Comparison of ENCODE assay signal across 1 cellular context in genomic region chr1:153977250-153978240, GRCh38.
A peak's percentile ranks its signal among the peaks of the same experiment; 100 is the strongest.
TF ChIP-seq lines count a peak whose summit lies in the region.

JTB (minus strand) TSS chr1:153977674; CDS start chr1:153977252, 422 bp downstream.

TF ChIP-seq in HepG2, 621 proteins besides CTCF, POLR2A, EP300 and RAD21 (continued from another document and continues in another):
- TF ChIP-seq TAF1 (CRISPR knock-in tag; IDR thresholded peaks at IDR 0.05) (peak; percentile 88), TSC22D2 (CRISPR knock-in tag; IDR thresholded peaks at IDR 0.05; ENCODE audit: borderline replicate concordance) (no peak; the same call in 1 of the 2 replicates), MTA3 (CRISPR knock-in tag; IDR thresholded peaks at IDR 0.05) (no peak), ZNF574 (CRISPR knock-in tag; IDR thresholded peaks at IDR 0.05) (peak; percentile 93), HNRNPLL (IDR thresholded peaks at IDR 0.05; ENCODE audit: low read depth, low read length, poor library complexity, severe bottlenecking) (peak; percentile 76), ZNF451 (CRISPR knock-in tag; IDR thresholded peaks at IDR 0.05) (peak; percentile 88), PHB2 (IDR thresholded peaks at IDR 0.05; ENCODE audit: partially characterized antibody) (no peak), ZNF333 (CRISPR knock-in tag; IDR thresholded peaks at IDR 0.05; ENCODE audit: borderline replicate concordance) (peak; percentile 90; the same call in 1 of the 2 replicates), ZNF883 (CRISPR knock-in tag; IDR thresholded peaks at IDR 0.05; ENCODE audit: not compliant biosample characterization) (peak; percentile 93), POLR2G (IDR thresholded peaks at IDR 0.05; ENCODE audit: low read depth, low read length) (peak; percentile 94), HIC2 (CRISPR knock-in tag; IDR thresholded peaks at IDR 0.05; ENCODE audit: low read depth) (peak; percentile 32; the same call in 1 of the 2 replicates), SMAD1 (CRISPR knock-in tag; IDR thresholded peaks at IDR 0.05; ENCODE audit: borderline replicate concordance, low read depth) (peak; percentile 81; the same call in 1 of the 2 replicates), ZIK1 (CRISPR knock-in tag; IDR thresholded peaks at IDR 0.05; ENCODE audit: borderline replicate concordance, low read depth) (peak; percentile 90), ZNF605 (CRISPR knock-in tag; IDR thresholded peaks at IDR 0.05) (peak; percentile 94), ZNF589 (CRISPR knock-in tag; conservative IDR thresholded peaks at IDR 0.05) (peak; percentile 30; the same call in 1 of the 2 replicates), ZNF839 (CRISPR knock-in tag; IDR thresholded peaks at IDR 0.05; ENCODE audit: borderline replicate concordance) (no peak), ZNF7 (CRISPR knock-in tag; IDR thresholded peaks at IDR 0.05) (no peak), ZNF547 (CRISPR knock-in tag; IDR thresholded peaks at IDR 0.05) (peak; percentile 78; the same call in 1 of the 2 replicates), POGZ (CRISPR knock-in tag; IDR thresholded peaks at IDR 0.05) (peak; percentile 36), ZNF225 (CRISPR knock-in tag; IDR thresholded peaks at IDR 0.05) (peak; percentile 53; the same call in 1 of the 2 replicates), MIER3 (CRISPR knock-in tag; IDR thresholded peaks at IDR 0.05; ENCODE audit: borderline replicate concordance) (peak; percentile 43; the same call in 1 of the 2 replicates), IKZF4 (CRISPR knock-in tag; IDR thresholded peaks at IDR 0.05; ENCODE audit: borderline replicate concordance, low read depth, not compliant biosample characterization) (peak; percentile 95), KAT8 (CRISPR knock-in tag; IDR thresholded peaks at IDR 0.05) (peak; percentile 90), CENPBD1 (CRISPR knock-in tag; IDR thresholded peaks at IDR 0.05; ENCODE audit: borderline replicate concordance, low read depth) (no peak), ZNF709 (CRISPR knock-in tag; IDR thresholded peaks at IDR 0.05) (peak; percentile 92), ZNF564 (CRISPR knock-in tag; IDR thresholded peaks at IDR 0.05) (0 out of 2 replicates have a peak, but pooled peaks have one; percentile 34), KDM2A (CRISPR knock-in tag; IDR thresholded peaks at IDR 0.05; ENCODE audit: borderline replicate concordance, low read depth) (peak; percentile 93), ZZZ3 (CRISPR knock-in tag; IDR thresholded peaks at IDR 0.05; ENCODE audit: borderline replicate concordance) (no peak; the same call in 1 of the 2 replicates), ZNF441 (CRISPR knock-in tag; IDR thresholded peaks at IDR 0.05; ENCODE audit: borderline replicate concordance) (0 out of 2 replicates have a peak, but pooled peaks have one; percentile 35), ATF4 (CRISPR knock-in tag; IDR thresholded peaks at IDR 0.05) (peak in 1 of 2 experiments; percentile 62; a peak in 1 of 4 replicates), ZNF674 (CRISPR knock-in tag; IDR thresholded peaks at IDR 0.05; ENCODE audit: low read depth) (no peak), TBX3 (IDR thresholded peaks at IDR 0.05; ENCODE audit: borderline replicate concordance) (peak; percentile 27; the same call in 1 of the 2 replicates), MIER2 (CRISPR knock-in tag; IDR thresholded peaks at IDR 0.05) (no peak), ZBTB10 (CRISPR knock-in tag; IDR thresholded peaks at IDR 0.05; ENCODE audit: borderline replicate concordance) (peak; percentile 21; the same call in 1 of the 2 replicates), CHCHD3 (CRISPR knock-in tag; IDR thresholded peaks at IDR 0.05) (peak; percentile 95), RERE (CRISPR knock-in tag; IDR thresholded peaks at IDR 0.05; ENCODE audit: low read depth) (no peak), ZSCAN21 (CRISPR knock-in tag; IDR thresholded peaks at IDR 0.05; ENCODE audit: borderline replicate concordance) (no peak; the same call in 1 of the 2 replicates), ATF7 (IDR thresholded peaks at IDR 0.05) (no peak), ATF7 (CRISPR knock-in tag; IDR thresholded peaks at IDR 0.05) (0 out of 2 replicates have a peak, but pooled peaks have one; percentile 2), SP2 (CRISPR knock-in tag; IDR thresholded peaks at IDR 0.05) (peak; percentile 61; the same call in 1 of the 2 replicates), ZNF446 (CRISPR knock-in tag; IDR thresholded peaks at IDR 0.05) (no peak), ETV5 (CRISPR knock-in tag; IDR thresholded peaks at IDR 0.05; ENCODE audit: borderline replicate concordance) (peak; percentile 38; the same call in 1 of the 2 replicates), MXD3 (CRISPR knock-in tag; IDR thresholded peaks at IDR 0.05) (peak; percentile 79), ZNF614 (CRISPR knock-in tag; IDR thresholded peaks at IDR 0.05; ENCODE audit: borderline replicate concordance) (peak; percentile 65)
